ENCODE assay signal across 17 cellular contexts in genomic region chr5:179960204-179960831, GRCh38. TPM values are rescaled to one million over a fixed set of nuclear protein-coding genes. Genes with fewer than 3 reads are reported as not detected.
DNase-seq lines count a peak whose midpoint lies in the region; ATAC-seq and TF ChIP-seq lines count a peak whose summit lies in the region.
"Had no signal": no experiment of that assay in that cellular context is flagged by ENCODE, and none has a peak within 500 bp of the region (broad histone marks: within the 10 kb centered on the region; RNA-seq: fewer than 3 reads in every experiment).

No MANE protein-coding gene starts in this region.

- peaks cover 9 to 28% (median 18%) of the 10 kb centered on the region in 4 donors for H3K4me1 ChIP-seq in liver (ENCODE audit: control insufficient read depth in 4 of 4, insufficient read depth in 4 of 4, low read length in 3 of 4)
- H3K4me1 ChIP-seq: A549 had no signal

- WGBS in liver, result 45% methylated on average over 5 of the region's 5 CpGs

- DNase-seq in CD14-positive monocyte (ENCODE audit: low spot score) (no peak), hippocampal formation (lab: John Stamatoyannopoulos, UW) (no peak), GM13977 (ENCODE audit: low spot score) (no peak)
- DNase-seq: AML-193; Calu3; CD4-positive, alpha-beta memory T cell; DMS79 treated with DMSO at 0.1 percent for 48 hours; GF-D8; H9 had no signal

- no peaks in the 10 kb centered on the region for H3K27me3 Mint-ChIP-seq in CD14-positive monocyte (ENCODE audit: low read depth in 3 of 3)
- H3K27me3 Mint-ChIP-seq: CD4-positive, alpha-beta memory T cell had no signal

- H3K4me3 Mint-ChIP-seq in CD14-positive monocyte, result no peak overlapping the region
- H3K4me3 Mint-ChIP-seq: CD4-positive, alpha-beta memory T cell; H9 had no signal

- H3K27me3 ChIP-seq in layer of hippocampus (ENCODE audit: control insufficient read depth, insufficient read depth, low read length), result no peaks in the 10 kb centered on the region
- H3K27me3 ChIP-seq in liver (ENCODE audit: control insufficient read depth in 4 of 4, insufficient read depth in 4 of 4, low read length in 3 of 4), result no peaks in the 10 kb centered on the region

- H3K27ac ChIP-seq in cingulate gyrus (ENCODE audit: low read depth, low read length) (peak overlapping the region; percentile 61), layer of hippocampus (ENCODE audit: low read depth, low read length) (peak overlapping the region; percentile 27), liver (ENCODE audit: low read depth in 1 of 2, low read length in 2 of 2) (peak overlapping the region; percentile 33 to 59)
- H3K27ac ChIP-seq: 22Rv1, A549, C4-2B had no signal

- H3K9me3 Mint-ChIP-seq in CD14-positive monocyte, result no peaks in the 10 kb centered on the region
- H3K9me3 Mint-ChIP-seq: CD4-positive, alpha-beta memory T cell; H9 had no signal

- peak; percentile 23 to 25 for TF ChIP-seq RAD21 in liver (IDR thresholded peaks at IDR 0.05)

- TF ChIP-seq CTCF in CD14-positive monocyte (IDR thresholded peaks at IDR 0.05), result no peak
- no peak for TF ChIP-seq CTCF in liver (IDR thresholded peaks at IDR 0.05; ENCODE audit: low read depth, low read length, missing input control)
- TF ChIP-seq CTCF in GM13977 (IDR thresholded peaks at IDR 0.05; ENCODE audit: extremely low read depth, insufficient read depth, missing control alignments), result no peak

- H3K27ac Mint-ChIP-seq in CD14-positive monocyte, result peak overlapping the region in 6 of 7 donors; percentile 41 to 80 (median 65)
- H3K27ac Mint-ChIP-seq: H9 had no signal

- peaks cover 1 to 23% (median 14%) of the 10 kb centered on the region in 4 donors for H3K36me3 ChIP-seq in liver (ENCODE audit: control insufficient read depth in 4 of 4, insufficient read depth in 3 of 4, low read depth in 1 of 4, low read length in 3 of 4)

- H3K36me3 Mint-ChIP-seq in CD14-positive monocyte, result peaks cover 74 to 91% of the 10 kb centered on the region in 2 donors

- H3K9ac ChIP-seq in liver (ENCODE audit: low read depth in 1 of 2, low read length in 2 of 2), result no peak overlapping the region

- H3K4me3 ChIP-seq in liver (ENCODE audit: low read depth in 1 of 3, low read length in 3 of 3), result no peak overlapping the region
- H3K4me3 ChIP-seq: A549 had no signal

- H3K4me1 Mint-ChIP-seq in CD14-positive monocyte, result peaks cover 15% of the 10 kb centered on the region
- H3K4me1 Mint-ChIP-seq: CD4-positive, alpha-beta memory T cell; H9 had no signal

- H3K9me3 ChIP-seq in liver (ENCODE audit: control insufficient read depth in 4 of 4, low read length in 3 of 4), result no peaks in the 10 kb centered on the region
- H3K9me3 ChIP-seq: A549 had no signal

- ATAC-seq in HG03139 (IDR thresholded peaks at IDR 0.05; ENCODE audit: unreplicated experiment) (no peak), HG02642 (IDR thresholded peaks at IDR 0.05; ENCODE audit: poor library complexity, unreplicated experiment) (no peak)
- ATAC-seq: A549 had no signal

- in situ Hi-C loops in GM13977 (cut with MboI; ENCODE audit: low pct_unique_long_range_greater_than_20kb, low sequenced_read_pairs, unreplicated experiment), result no loop called here

- intact Hi-C loops in CD14-positive monocyte (cut with micrococcal nuclease), result no loop called here

TF ChIP-seq in liver, 16 proteins besides CTCF, POLR2A, EP300 and RAD21:
- TF ChIP-seq GABPA (IDR thresholded peaks at IDR 0.05 in 1 of 2, conservative IDR thresholded peaks at IDR 0.05 in 1 of 2) (no peak), SP1 (IDR thresholded peaks at IDR 0.05) (peak; percentile 37), FOXA2 (IDR thresholded peaks at IDR 0.05) (peak; percentile 83), YY1 (IDR thresholded peaks at IDR 0.05) (peak; percentile 57), EGR1 (IDR thresholded peaks at IDR 0.05; ENCODE audit: low read depth in 2 of 2) (no peak), TAF1 (conservative IDR thresholded peaks at IDR 0.05) (no peak), HNF4A (conservative IDR thresholded peaks at IDR 0.05) (peak; percentile 66 to 71), NR2F2 (IDR thresholded peaks at IDR 0.05) (no peak), RXRA (IDR thresholded peaks at IDR 0.05) (peak; percentile 92 to 93), REST (IDR thresholded peaks at IDR 0.05) (peak; percentile 24), HNF4G (IDR thresholded peaks at IDR 0.05) (peak; percentile 13), FOXA1 (IDR thresholded peaks at IDR 0.05) (peak; percentile 18), JUND (IDR thresholded peaks at IDR 0.05) (peak; percentile 32 to 56)
- TF ChIP-seq, protein P1, sequence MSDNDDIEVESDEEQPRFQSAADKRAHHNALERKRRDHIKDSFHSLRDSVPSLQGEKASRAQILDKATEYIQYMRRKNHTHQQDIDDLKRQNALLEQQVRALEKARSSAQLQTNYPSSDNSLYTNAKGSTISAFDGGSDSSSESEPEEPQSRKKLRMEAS (IDR thresholded peaks at IDR 0.05), result peak; percentile 39
- TF ChIP-seq, protein P2, sequence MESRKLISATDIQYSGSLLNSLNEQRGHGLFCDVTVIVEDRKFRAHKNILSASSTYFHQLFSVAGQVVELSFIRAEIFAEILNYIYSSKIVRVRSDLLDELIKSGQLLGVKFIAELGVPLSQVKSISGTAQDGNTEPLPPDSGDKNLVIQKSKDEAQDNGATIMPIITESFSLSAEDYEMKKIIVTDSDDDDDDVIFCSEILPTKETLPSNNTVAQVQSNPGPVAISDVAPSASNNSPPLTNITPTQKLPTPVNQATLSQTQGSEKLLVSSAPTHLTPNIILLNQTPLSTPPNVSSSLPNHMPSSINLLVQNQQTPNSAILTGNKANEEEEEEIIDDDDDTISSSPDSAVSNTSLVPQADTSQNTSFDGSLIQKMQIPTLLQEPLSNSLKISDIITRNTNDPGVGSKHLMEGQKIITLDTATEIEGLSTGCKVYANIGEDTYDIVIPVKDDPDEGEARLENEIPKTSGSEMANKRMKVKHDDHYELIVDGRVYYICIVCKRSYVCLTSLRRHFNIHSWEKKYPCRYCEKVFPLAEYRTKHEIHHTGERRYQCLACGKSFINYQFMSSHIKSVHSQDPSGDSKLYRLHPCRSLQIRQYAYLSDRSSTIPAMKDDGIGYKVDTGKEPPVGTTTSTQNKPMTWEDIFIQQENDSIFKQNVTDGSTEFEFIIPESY (IDR thresholded peaks at IDR 0.05), result peak; percentile 65
- TF ChIP-seq, protein P3, sequence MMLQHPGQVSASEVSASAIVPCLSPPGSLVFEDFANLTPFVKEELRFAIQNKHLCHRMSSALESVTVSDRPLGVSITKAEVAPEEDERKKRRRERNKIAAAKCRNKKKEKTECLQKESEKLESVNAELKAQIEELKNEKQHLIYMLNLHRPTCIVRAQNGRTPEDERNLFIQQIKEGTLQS (IDR thresholded peaks at IDR 0.05), result peak; percentile 41

RNA-seq across cellular contexts. Expression of gene TBC1D9B, which starts 52.6 kb away (rescaled TPM):
- polyA plus RNA-seq in CD14-positive monocyte (10 to 100 TPM; 13.4 to 26.3 TPM), liver (10 to 100 TPM; 32.3 to 45.1 TPM)
- 10 to 100 TPM; 23.1 to 55.4 TPM for total RNA-seq in liver
